ENCODE assay signal across 11 cellular contexts in the genomic region with DNA sequence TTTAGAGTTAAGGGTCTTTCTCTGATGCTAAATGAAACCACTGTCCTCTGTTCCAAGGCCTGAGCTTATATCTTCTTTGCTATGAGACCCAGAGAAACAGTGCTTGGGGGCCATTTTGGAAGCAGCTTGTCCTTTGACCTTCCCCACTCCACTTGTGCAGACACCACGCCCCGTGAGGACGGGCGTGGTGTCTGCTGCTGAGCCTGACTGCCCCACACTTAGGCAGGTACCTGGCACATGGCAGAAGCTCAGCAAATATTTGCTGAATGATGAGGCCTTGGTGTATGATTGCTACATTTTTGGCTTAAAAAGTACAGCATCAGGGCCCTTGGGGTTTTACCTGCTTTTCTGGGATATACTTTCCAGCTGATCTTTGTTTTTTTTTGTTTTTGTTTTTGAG.
DNase-seq lines count a peak whose midpoint lies in the region; ATAC-seq, FAIRE-seq and TF ChIP-seq lines count a peak whose summit lies in the region.
"Had no signal": no experiment of that assay in that cellular context is flagged by ENCODE, and none has a peak within 500 bp of the region (broad histone marks: within the 10 kb centered on the region; RNA-seq: fewer than 3 reads in every experiment).

No MANE protein-coding gene starts in this region.

- TF ChIP-seq POLR2A in A549 (IDR thresholded peaks at IDR 0.05; ENCODE audit: low read length), result no peak
- no peak for TF ChIP-seq POLR2A in GM12878 (IDR thresholded peaks at IDR 0.05; ENCODE audit: low read depth, low read length)

- POLR2A ChIA-PET in A549 (lab: Yijun Ruan, JAX), result interaction anchor here (0.5 to 2.1 kb wide), 7 partner anchors 9 to 236 kb away, joined by 3 to 13 read pairs (median 4); no protein-coding TSS in a partner anchor
- POLR2A ChIA-PET in GM12878 (lab: Charles Lee), result interaction anchor here (0.8 to 1.9 kb wide), 2 partner anchors 10 to 12 kb away, joined by 4 to 7 read pairs; no protein-coding TSS in a partner anchor

- peak; percentile 63 to 86 for DNase-seq in A549 (ENCODE audit: low read depth in 1 of 2, low spot score in 1 of 2)
- peak; percentile 72 for DNase-seq in LoVo (ENCODE audit: low spot score)
- DNase-seq in GM12878 (ENCODE audit: low read depth, low spot score), result no peak
- DNase-seq in retina, result no peak
- DNase-seq: activated CD8-positive, alpha-beta memory T cell treated with anti-CD3 and anti-CD28 coated beads, Interleukin-2, amount 50 U/mL, for 48 hours; NCI-H2227 treated with DMSO at 0.1 percent for 48 hours had no signal

- no peak for TF ChIP-seq EP300 in A549 (IDR thresholded peaks at IDR 0.05)
- TF ChIP-seq EP300 in GM12878 (IDR thresholded peaks at IDR 0.05; ENCODE audit: borderline replicate concordance in 1 of 2, control insufficient read depth in 1 of 2, low read depth in 2 of 2, low read length in 2 of 2), result no peak

- H3K27me3 ChIP-seq in GM12878 (replicated peaks in 1 of 2; ENCODE audit: control insufficient read depth in 2 of 2, insufficient read depth in 2 of 2, low read length in 1 of 2), result no peaks in the 10 kb centered on the region
- no peaks in the 10 kb centered on the region for H3K27me3 ChIP-seq in mucosa of stomach (ENCODE audit: control insufficient read depth, insufficient read depth, low read length)

- H2AFZ ChIP-seq in GM12878 (ENCODE audit: control insufficient read depth, low read depth, low read length), result no peak overlapping the region

- CTCF ChIA-PET in A549 (lab: Yijun Ruan, JAX) (interaction anchor here (0.6 to 11.7 kb wide), 7 partner anchors 10 to 216 kb away, joined by 3 to 112 read pairs (median 3); a partner anchor contains a TSS), GM12878 (lab: Yijun Ruan, JAX) (interaction anchor here (1.2 to 7.7 kb wide), 2 partner anchors 16 to 20 kb away, joined by 3 to 48 read pairs; no protein-coding TSS in a partner anchor)

- in situ Hi-C loops in GM12878 (cut with MboI), result no loop called here

- no peak for TF ChIP-seq CTCF in A549 (IDR thresholded peaks at IDR 0.05)
- TF ChIP-seq CTCF in GM12878 (IDR thresholded peaks at IDR 0.05 in 2 of 3, conservative IDR thresholded peaks at IDR 0.05 in 1 of 3; ENCODE audit: control insufficient read depth in 2 of 3, extremely low read depth in 1 of 3, insufficient read depth in 1 of 3, low read depth in 3 of 3, low read length in 3 of 3), result no peak

- WGBS in A549 (ENCODE audit: missing lambda C conversion rate), result 2% methylated on average over 4 of the region's 4 CpGs
- 30% methylated on average over 4 of the region's 4 CpGs for WGBS in GM12878 (ENCODE audit: insufficient coverage, insufficient replicate concordance, low lambda C conversion rate, missing lambda C conversion rate)

- H3K27ac ChIP-seq in A549 (peak overlapping the region; percentile 86 to 92), GM12878 (ENCODE audit: control insufficient read depth, insufficient read depth) (peak overlapping the region; percentile 35; the same call in 1 of the 2 replicates)

- peak overlapping the region; percentile 94 for H3K4me2 ChIP-seq in A549
- no peak overlapping the region for H3K4me2 ChIP-seq in GM12878 (ENCODE audit: control insufficient read depth, insufficient read depth)

- ATAC-seq in A549, result peak; percentile 81 to 82
- no peak for ATAC-seq in GM12878
- ATAC-seq in HG03469 (IDR thresholded peaks at IDR 0.05; ENCODE audit: unreplicated experiment), result no peak
- ATAC-seq in GM18511 (IDR thresholded peaks at IDR 0.05; ENCODE audit: unreplicated experiment), result no peak
- no peak for ATAC-seq in GM18873 (IDR thresholded peaks at IDR 0.05; ENCODE audit: low FRiP score, unreplicated experiment)

- H3K4me3 ChIP-seq in A549 (peak overlapping the region; percentile 34), GM12878 (no peak overlapping the region), mucosa of stomach (ENCODE audit: low read length) (peak overlapping the region; percentile 24)

- peaks cover 72% of the 10 kb centered on the region for H3K79me2 ChIP-seq in GM12878 (ENCODE audit: control insufficient read depth, insufficient read depth, low read length)

- peaks cover 0 to 10% of the 10 kb centered on the region in 2 experiments; a peak in 2 of 4 replicates for H3K36me3 ChIP-seq in GM12878 (ENCODE audit: control insufficient read depth in 2 of 2, insufficient read depth in 2 of 2, low read length in 1 of 2)
- H3K36me3 ChIP-seq in mucosa of stomach (ENCODE audit: control insufficient read depth, insufficient read depth, low read length), result no peaks in the 10 kb centered on the region

- intact Hi-C loops in GM12878 (cut with micrococcal nuclease; ENCODE audit: unreplicated experiment), result no loop called here

- H3K9me3 ChIP-seq in A549 (no peaks in the 10 kb centered on the region), GM12878 (replicated peaks; ENCODE audit: control insufficient read depth, insufficient read depth, low read length) (no peaks in the 10 kb centered on the region), mucosa of stomach (ENCODE audit: control insufficient read depth, low read length) (no peaks in the 10 kb centered on the region)

- SMC1A ChIA-PET in GM12878 (lab: Charles Lee; ENCODE audit: uncharacterized antibody, unreplicated experiment), result interaction anchor here (0.8 to 5.5 kb wide), 5 partner anchors 12 to 116 kb away, joined by 3 to 41 read pairs (median 4); no protein-coding TSS in a partner anchor

- H3K4me1 ChIP-seq in A549 (peaks cover 81% of the 10 kb centered on the region), GM12878 (ENCODE audit: control insufficient read depth, insufficient read depth, low read length) (peaks cover 51% of the 10 kb centered on the region), mucosa of stomach (ENCODE audit: control insufficient read depth, insufficient read depth, low read length) (peaks cover 55% of the 10 kb centered on the region)

- H3K9ac ChIP-seq in GM12878 (ENCODE audit: control insufficient read depth, insufficient read depth, low read length), result no peak overlapping the region
- H3K9ac ChIP-seq in mucosa of stomach (ENCODE audit: low read length), result peak overlapping the region; percentile 63

- RAD21 ChIA-PET in GM12878 (lab: Charles Lee; ENCODE audit: unreplicated experiment), result interaction anchor here (0.6 to 1.3 kb wide), 3 partner anchors 12 to 71 kb away, joined by 3 to 4 read pairs (median 3); no protein-coding TSS in a partner anchor

- H4K20me1 ChIP-seq in GM12878 (ENCODE audit: control insufficient read depth, insufficient read depth), result no peaks in the 10 kb centered on the region; the same call in 1 of the 2 replicates

- FAIRE-seq in A549 (lab: Jason Lieb, UNC), result no peak
- no peak for FAIRE-seq in GM12878 (lab: Jason Lieb, UNC)
- FAIRE-seq: G401.6 had no signal

- no TSS peak for BruUV-seq in GM12878 (replicated peaks; lab: Mats Ljungman, UMichigan)

- TF ChIP-seq RAD21 in A549 (conservative IDR thresholded peaks at IDR 0.05 in 1 of 2, IDR thresholded peaks at IDR 0.05 in 1 of 2) (0 out of 5 replicates have a peak, but pooled peaks of 1 of the 2 experiments have one; percentile 11), GM12878 (IDR thresholded peaks at IDR 0.05; ENCODE audit: insufficient read depth, low read depth, low read length) (no peak)

TF ChIP-seq in A549, 52 proteins besides CTCF, POLR2A, EP300 and RAD21 (continues in another document):
- TF ChIP-seq HEYL (CRISPR knock-in tag; IDR thresholded peaks at IDR 0.05), result no peak
- TF ChIP-seq, protein P1, sequence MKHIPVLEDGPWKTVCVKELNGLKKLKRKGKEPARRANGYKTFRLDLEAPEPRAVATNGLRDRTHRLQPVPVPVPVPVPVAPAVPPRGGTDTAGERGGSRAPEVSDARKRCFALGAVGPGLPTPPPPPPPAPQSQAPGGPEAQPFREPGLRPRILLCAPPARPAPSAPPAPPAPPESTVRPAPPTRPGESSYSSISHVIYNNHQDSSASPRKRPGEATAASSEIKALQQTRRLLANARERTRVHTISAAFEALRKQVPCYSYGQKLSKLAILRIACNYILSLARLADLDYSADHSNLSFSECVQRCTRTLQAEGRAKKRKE (CRISPR knock-in tag; IDR thresholded peaks at IDR 0.05; ENCODE audit: low read depth), result 0 out of 2 replicates have a peak, but pooled peaks have one; percentile 14

TF ChIP-seq in GM12878, 131 proteins besides CTCF, POLR2A, EP300 and RAD21 (continues in another document):
- TF ChIP-seq, protein P2, sequence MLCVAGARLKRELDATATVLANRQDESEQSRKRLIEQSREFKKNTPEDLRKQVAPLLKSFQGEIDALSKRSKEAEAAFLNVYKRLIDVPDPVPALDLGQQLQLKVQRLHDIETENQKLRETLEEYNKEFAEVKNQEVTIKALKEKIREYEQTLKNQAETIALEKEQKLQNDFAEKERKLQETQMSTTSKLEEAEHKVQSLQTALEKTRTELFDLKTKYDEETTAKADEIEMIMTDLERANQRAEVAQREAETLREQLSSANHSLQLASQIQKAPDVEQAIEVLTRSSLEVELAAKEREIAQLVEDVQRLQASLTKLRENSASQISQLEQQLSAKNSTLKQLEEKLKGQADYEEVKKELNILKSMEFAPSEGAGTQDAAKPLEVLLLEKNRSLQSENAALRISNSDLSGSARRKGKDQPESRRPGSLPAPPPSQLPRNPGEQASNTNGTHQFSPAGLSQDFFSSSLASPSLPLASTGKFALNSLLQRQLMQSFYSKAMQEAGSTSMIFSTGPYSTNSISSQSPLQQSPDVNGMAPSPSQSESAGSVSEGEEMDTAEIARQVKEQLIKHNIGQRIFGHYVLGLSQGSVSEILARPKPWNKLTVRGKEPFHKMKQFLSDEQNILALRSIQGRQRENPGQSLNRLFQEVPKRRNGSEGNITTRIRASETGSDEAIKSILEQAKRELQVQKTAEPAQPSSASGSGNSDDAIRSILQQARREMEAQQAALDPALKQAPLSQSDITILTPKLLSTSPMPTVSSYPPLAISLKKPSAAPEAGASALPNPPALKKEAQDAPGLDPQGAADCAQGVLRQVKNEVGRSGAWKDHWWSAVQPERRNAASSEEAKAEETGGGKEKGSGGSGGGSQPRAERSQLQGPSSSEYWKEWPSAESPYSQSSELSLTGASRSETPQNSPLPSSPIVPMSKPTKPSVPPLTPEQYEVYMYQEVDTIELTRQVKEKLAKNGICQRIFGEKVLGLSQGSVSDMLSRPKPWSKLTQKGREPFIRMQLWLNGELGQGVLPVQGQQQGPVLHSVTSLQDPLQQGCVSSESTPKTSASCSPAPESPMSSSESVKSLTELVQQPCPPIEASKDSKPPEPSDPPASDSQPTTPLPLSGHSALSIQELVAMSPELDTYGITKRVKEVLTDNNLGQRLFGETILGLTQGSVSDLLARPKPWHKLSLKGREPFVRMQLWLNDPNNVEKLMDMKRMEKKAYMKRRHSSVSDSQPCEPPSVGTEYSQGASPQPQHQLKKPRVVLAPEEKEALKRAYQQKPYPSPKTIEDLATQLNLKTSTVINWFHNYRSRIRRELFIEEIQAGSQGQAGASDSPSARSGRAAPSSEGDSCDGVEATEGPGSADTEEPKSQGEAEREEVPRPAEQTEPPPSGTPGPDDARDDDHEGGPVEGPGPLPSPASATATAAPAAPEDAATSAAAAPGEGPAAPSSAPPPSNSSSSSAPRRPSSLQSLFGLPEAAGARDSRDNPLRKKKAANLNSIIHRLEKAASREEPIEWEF (IDR thresholded peaks at IDR 0.05; ENCODE audit: insufficient replicate concordance, low read depth, low read length), result no peak
- no peak for TF ChIP-seq KAT2A (conservative IDR thresholded peaks at IDR 0.05; ENCODE audit: control insufficient read depth, low read depth, low read length)

Comparison
In these comparisons a context has a peak if more than half of its experiments do, and no peak if none do; other contexts are left out.
1. ATAC-seq: peak in A549 (2 of 2); none in GM12878 (single experiment), HG03469 (single experiment), GM18511 (single experiment) and GM18873 (single experiment).
2. DNase-seq: peak in A549 (2 of 2) and LoVo (single experiment); none in GM12878 (single experiment) and retina (single experiment).